ENCODE assay signal across 30 cellular contexts in the genomic region with DNA sequence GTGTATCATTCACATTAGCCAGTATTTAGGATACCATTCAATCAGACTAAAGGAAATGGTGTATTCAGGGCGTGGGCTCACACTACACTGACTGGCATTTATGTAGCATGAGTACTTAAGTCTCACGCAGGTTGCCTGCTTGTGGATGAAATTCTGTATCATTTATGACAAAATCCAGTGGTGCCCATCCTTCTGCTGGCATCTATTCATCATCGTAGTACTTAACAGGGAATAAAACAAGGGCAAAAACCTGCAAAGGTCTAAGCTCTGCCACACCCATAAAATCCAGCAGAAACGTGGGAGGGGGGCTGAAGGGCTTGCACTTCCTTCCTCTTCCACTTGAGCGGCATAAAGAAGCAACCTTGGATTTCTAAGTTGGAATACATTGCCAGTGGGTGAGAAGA. TPM values are rescaled to one million over a fixed set of nuclear protein-coding genes. Genes with fewer than 3 reads are reported as not detected.
DNase-seq lines count a peak whose midpoint lies in the region; ATAC-seq and TF ChIP-seq lines count a peak whose summit lies in the region.
"Had no signal": no experiment of that assay in that cellular context is flagged by ENCODE, and none has a peak within 500 bp of the region (broad histone marks: within the 10 kb centered on the region; RNA-seq: fewer than 3 reads in every experiment).

No MANE protein-coding gene starts in this region.

- H3K27me3 ChIP-seq in CD4-positive, alpha-beta memory T cell (ENCODE audit: insufficient read depth, low read length) = peaks cover 7% of the 10 kb centered on the region
- H3K27me3 ChIP-seq: ascending aorta had no signal

- peaks cover 8% of the 10 kb centered on the region for H3K27me3 Mint-ChIP-seq in brain
- peaks cover 28% of the 10 kb centered on the region for H3K27me3 Mint-ChIP-seq in neural crest cell (ENCODE audit: low read depth)
- H3K27me3 Mint-ChIP-seq in CD4-positive, alpha-beta memory T cell = peaks cover 24 to 29% of the 10 kb centered on the region in 2 donors

- no peak for TF ChIP-seq POLR2A in NB4 (IDR thresholded peaks at IDR 0.05; ENCODE audit: extremely low read depth, insufficient read length)

- no peak overlapping the region for H3K4me3 ChIP-seq in NB4 (ENCODE audit: low read depth, low read length)
- no peak overlapping the region for H3K4me3 ChIP-seq in CD4-positive, alpha-beta memory T cell (ENCODE audit: low read length in 2 of 2)
- H3K4me3 ChIP-seq: ascending aorta, smooth muscle cell, upper lobe of right lung had no signal

- CTCF ChIA-PET in CD4-positive, alpha-beta memory T cell (lab: Charles Lee; ENCODE audit: partially characterized antibody) = no interaction called here

- peaks cover 14% of the 10 kb centered on the region for H3K4me1 ChIP-seq in CD4-positive, alpha-beta memory T cell (ENCODE audit: insufficient read depth, low read length)
- H3K4me1 ChIP-seq: upper lobe of right lung had no signal

- H3K4me1 Mint-ChIP-seq in brain (peaks cover 30% of the 10 kb centered on the region), neural crest cell (peaks cover 39% of the 10 kb centered on the region)
- H3K4me1 Mint-ChIP-seq in CD4-positive, alpha-beta memory T cell = peaks cover 0 to 13% (median 9%) of the 10 kb centered on the region in 4 donors

- H3K9me3 ChIP-seq in CD4-positive, alpha-beta memory T cell (ENCODE audit: control insufficient read depth in 1 of 2, low read length in 2 of 2) = no peaks in the 10 kb centered on the region
- H3K9me3 ChIP-seq: ascending aorta, SK-N-SH, upper lobe of right lung had no signal

- H3K27ac Mint-ChIP-seq in brain (peak overlapping the region in 3 of 5 experiments; percentile 64 to 90 (median 84)), neural crest cell (ENCODE audit: unreplicated experiment) (no peak overlapping the region)
- no peak overlapping the region for H3K27ac Mint-ChIP-seq in CD4-positive, alpha-beta memory T cell
- H3K27ac Mint-ChIP-seq: activated naive CD8-positive, alpha-beta T cell; activated T-helper 2 cell treated with anti-CD3 and anti-CD28 coated beads, Interferon-gamma antibody, Interleukin-2, Interleukin-4, amounts not matched to agents 10 μg/mL and 5 μg/mL and 100 μg/mL, durations not matched to agents 14 hours and 24 hours and 36 hours; CD4-positive, alpha-beta T cell; dendritic cell treated with granulocyte-macrophage colony-stimulating factor and Interleukin-4, amounts not matched to agents 40 ng/mL and 50 ng/mL, for 4 days had no signal

- H3K27ac ChIP-seq in CD4-positive, alpha-beta memory T cell (ENCODE audit: low read depth, low read length) = no peak overlapping the region
- H3K27ac ChIP-seq: 22Rv1, ascending aorta, upper lobe of right lung had no signal

- H3K9me3 Mint-ChIP-seq in brain = peaks cover 0 to under 1% (median 0%) of the 10 kb centered on the region in 5 experiments
- H3K9me3 Mint-ChIP-seq in neural crest cell = no peaks in the 10 kb centered on the region
- no peaks in the 10 kb centered on the region for H3K9me3 Mint-ChIP-seq in CD4-positive, alpha-beta memory T cell
- H3K9me3 Mint-ChIP-seq: activated T-helper 2 cell treated with anti-CD3 and anti-CD28 coated beads, Interferon-gamma antibody, Interleukin-2, Interleukin-4, amounts not matched to agents 10 μg/mL and 5 μg/mL and 100 μg/mL, durations not matched to agents 14 hours and 24 hours and 36 hours; CD4-positive, alpha-beta T cell; dendritic cell treated with granulocyte-macrophage colony-stimulating factor and Interleukin-4, amounts not matched to agents 40 ng/mL and 50 ng/mL, for 4 days had no signal

- no peak for ATAC-seq in GM19351 (IDR thresholded peaks at IDR 0.05; ENCODE audit: unreplicated experiment)
- ATAC-seq: upper lobe of right lung had no signal

- TF ChIP-seq CTCF in NB4 (IDR thresholded peaks at IDR 0.05; ENCODE audit: low read depth, low read length) (no peak), brain (conservative IDR thresholded peaks at IDR 0.05) (no peak), neural crest cell (conservative IDR thresholded peaks at IDR 0.05) (no peak)

- no peaks in the 10 kb centered on the region for H3K36me3 ChIP-seq in CD4-positive, alpha-beta memory T cell (ENCODE audit: insufficient read depth, low read length)
- H3K36me3 ChIP-seq: ascending aorta, upper lobe of right lung had no signal

- POLR2A ChIA-PET in CD4-positive, alpha-beta memory T cell (lab: Charles Lee; ENCODE audit: partially characterized antibody) = no interaction called here

- H3K4me3 Mint-ChIP-seq in brain = peak overlapping the region in 3 of 5 experiments; percentile 81 to 98 (median 88)
- peak overlapping the region; percentile 28 for H3K4me3 Mint-ChIP-seq in neural crest cell
- no peak overlapping the region for H3K4me3 Mint-ChIP-seq in CD4-positive, alpha-beta memory T cell
- H3K4me3 Mint-ChIP-seq: activated naive CD8-positive, alpha-beta T cell; CD4-positive, alpha-beta T cell; dendritic cell treated with granulocyte-macrophage colony-stimulating factor and Interleukin-4, amounts not matched to agents 40 ng/mL and 50 ng/mL, for 4 days had no signal

- DNase-seq in DMS153 treated with DMSO at 0.1 percent for 48 hours (lab: John Stamatoyannopoulos, UW; ENCODE audit: unreplicated experiment) = peak; percentile 39
- DNase-seq in DMS153 (lab: John Stamatoyannopoulos, UW) = no peak
- peak; percentile 2 for DNase-seq in NB4 (ENCODE audit: low read depth)
- DNase-seq in neural crest cell (ENCODE audit: low read depth, low spot score) = no peak
- no peak for DNase-seq in CD4-positive, alpha-beta memory T cell
- DNase-seq in effector CD4-positive, alpha-beta T cell = no peak
- DNase-seq: activated CD4-positive, alpha-beta T cell treated with anti-CD3 and anti-CD28 coated beads, Interleukin-2, amount 50 U/mL, for 48 hours; activated CD8-positive, alpha-beta memory T cell treated with anti-CD3 and anti-CD28 coated beads, Interleukin-2, amount 50 U/mL, for 4 hours; CD4-positive, alpha-beta T cell; DMS53; GF-D8; GOT3; Karpas-422; MV-4-11; NCI-H1930; NCI-H510A; RPMI8226; SK-N-SH; stimulated activated CD4-positive, alpha-beta T cell treated with anti-CD3 and anti-CD28 coated beads, Interleukin-2, amount 100 ng/mL, for 24 hours; T-helper 9 cell; upper lobe of right lung had no signal

- H3K36me3 Mint-ChIP-seq in brain (no peaks in the 10 kb centered on the region), neural crest cell (ENCODE audit: low read depth) (no peaks in the 10 kb centered on the region)
- no peaks in the 10 kb centered on the region for H3K36me3 Mint-ChIP-seq in CD4-positive, alpha-beta memory T cell
- H3K36me3 Mint-ChIP-seq: activated naive CD8-positive, alpha-beta T cell had no signal

- intact Hi-C loops in CD4-positive, alpha-beta memory T cell (cut with micrococcal nuclease) = no loop called here

RNA-seq across cellular contexts. Expression of gene GAP43, which starts 2.7 kb away (rescaled TPM):
- polyA plus RNA-seq in brain (ENCODE audit: insufficient read depth, low read depth, low replicate concordance) = 151 TPM
- 41.8 and 42.9 TPM in 2 replicates for total RNA-seq in neural crest cell
- not detected for total RNA-seq in CD4-positive, alpha-beta memory T cell
- polyA plus RNA-seq in CD4-positive, alpha-beta memory T cell = not detected
- total RNA-seq: activated T-helper 2 cell treated with anti-CD3 and anti-CD28 coated beads, Interferon-gamma antibody, Interleukin-2, Interleukin-4, amounts not matched to agents 10 μg/mL and 5 μg/mL and 100 μg/mL, durations not matched to agents 14 hours and 24 hours and 36 hours; CD4-positive, alpha-beta T cell; endothelial cell of umbilical vein; upper lobe of right lung had no signal

Comparison
In these comparisons a context has a peak if more than half of its experiments do, and no peak if none do; other contexts are left out.
1. DNase-seq: peak in DMS153 treated with DMSO at 0.1 percent for 48 hours (single experiment) and NB4 (single experiment); none in DMS153 (single experiment), neural crest cell (single experiment), CD4-positive, alpha-beta memory T cell (0 of 5) and effector CD4-positive, alpha-beta T cell (single experiment).
2. H3K27ac Mint-ChIP-seq: peak in brain (3 of 5); none in neural crest cell (single experiment) and CD4-positive, alpha-beta memory T cell (0 of 7).
3. H3K4me3 Mint-ChIP-seq: peak in brain (3 of 5) and neural crest cell (single experiment); none in CD4-positive, alpha-beta memory T cell (0 of 8).
4. RNA of gene GAP43, which starts 2.7 kb away (total RNA-seq): 41.8 to 42.9 TPM in neural crest cell; not detected in CD4-positive, alpha-beta memory T cell; every median in the first group is over 10 times any median in the second.